In the genomic region with DNA sequence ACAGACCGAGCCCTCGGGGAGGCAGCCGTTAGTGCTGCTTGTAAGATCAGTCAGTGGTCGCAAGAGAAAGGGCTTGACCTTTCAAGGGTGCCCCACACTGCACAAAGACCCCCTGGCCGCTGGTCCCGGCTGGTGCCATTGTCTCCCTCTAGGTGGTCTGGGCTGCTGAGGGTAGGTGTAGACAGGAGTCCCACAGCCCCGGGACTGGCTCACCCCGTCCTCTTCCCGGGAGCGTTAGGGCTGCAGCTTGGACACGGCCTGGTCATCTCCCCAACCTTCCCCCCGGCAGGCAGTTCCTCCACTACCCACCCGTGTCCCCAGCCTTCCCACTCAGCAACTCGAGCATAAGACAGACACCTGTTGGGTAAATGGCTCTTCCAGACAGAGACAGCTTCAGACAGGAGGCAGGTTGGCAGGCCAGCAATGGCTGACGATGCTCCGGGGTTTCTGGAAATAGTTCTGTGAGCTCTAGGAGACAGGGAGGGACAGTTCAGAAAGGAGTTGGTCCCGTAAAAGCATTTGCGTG, we compare ENCODE assay signal across 2 cellular contexts.
TF ChIP-seq lines count a peak whose summit lies in the region.

No MANE protein-coding gene starts in this region.

TF ChIP-seq in SK-N-SH, 30 proteins besides CTCF, POLR2A, EP300 and RAD21 (continued from another document):
- TF ChIP-seq, protein P1, sequence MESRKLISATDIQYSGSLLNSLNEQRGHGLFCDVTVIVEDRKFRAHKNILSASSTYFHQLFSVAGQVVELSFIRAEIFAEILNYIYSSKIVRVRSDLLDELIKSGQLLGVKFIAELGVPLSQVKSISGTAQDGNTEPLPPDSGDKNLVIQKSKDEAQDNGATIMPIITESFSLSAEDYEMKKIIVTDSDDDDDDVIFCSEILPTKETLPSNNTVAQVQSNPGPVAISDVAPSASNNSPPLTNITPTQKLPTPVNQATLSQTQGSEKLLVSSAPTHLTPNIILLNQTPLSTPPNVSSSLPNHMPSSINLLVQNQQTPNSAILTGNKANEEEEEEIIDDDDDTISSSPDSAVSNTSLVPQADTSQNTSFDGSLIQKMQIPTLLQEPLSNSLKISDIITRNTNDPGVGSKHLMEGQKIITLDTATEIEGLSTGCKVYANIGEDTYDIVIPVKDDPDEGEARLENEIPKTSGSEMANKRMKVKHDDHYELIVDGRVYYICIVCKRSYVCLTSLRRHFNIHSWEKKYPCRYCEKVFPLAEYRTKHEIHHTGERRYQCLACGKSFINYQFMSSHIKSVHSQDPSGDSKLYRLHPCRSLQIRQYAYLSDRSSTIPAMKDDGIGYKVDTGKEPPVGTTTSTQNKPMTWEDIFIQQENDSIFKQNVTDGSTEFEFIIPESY (IDR thresholded peaks at IDR 0.05; ENCODE audit: borderline replicate concordance, low read depth), result no peak
- TF ChIP-seq GATA2 (CRISPR knock-in tag; IDR thresholded peaks at IDR 0.05) (no peak), YY1 (IDR thresholded peaks at IDR 0.05; ENCODE audit: low read depth) (no peak), SIN3A (IDR thresholded peaks at IDR 0.05; ENCODE audit: borderline replicate concordance, low read depth, low read length) (no peak)
- TF ChIP-seq, protein P2, sequence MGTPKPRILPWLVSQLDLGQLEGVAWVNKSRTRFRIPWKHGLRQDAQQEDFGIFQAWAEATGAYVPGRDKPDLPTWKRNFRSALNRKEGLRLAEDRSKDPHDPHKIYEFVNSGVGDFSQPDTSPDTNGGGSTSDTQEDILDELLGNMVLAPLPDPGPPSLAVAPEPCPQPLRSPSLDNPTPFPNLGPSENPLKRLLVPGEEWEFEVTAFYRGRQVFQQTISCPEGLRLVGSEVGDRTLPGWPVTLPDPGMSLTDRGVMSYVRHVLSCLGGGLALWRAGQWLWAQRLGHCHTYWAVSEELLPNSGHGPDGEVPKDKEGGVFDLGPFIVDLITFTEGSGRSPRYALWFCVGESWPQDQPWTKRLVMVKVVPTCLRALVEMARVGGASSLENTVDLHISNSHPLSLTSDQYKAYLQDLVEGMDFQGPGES (IDR thresholded peaks at IDR 0.05; ENCODE audit: low read depth, low read length), result no peak

TF ChIP-seq in SK-N-SH treated with all-trans-retinoic acid at 6 μM for 48 hours, 23 proteins besides CTCF, POLR2A, EP300 and RAD21 (continued from another document):
- TF ChIP-seq, protein P3, sequence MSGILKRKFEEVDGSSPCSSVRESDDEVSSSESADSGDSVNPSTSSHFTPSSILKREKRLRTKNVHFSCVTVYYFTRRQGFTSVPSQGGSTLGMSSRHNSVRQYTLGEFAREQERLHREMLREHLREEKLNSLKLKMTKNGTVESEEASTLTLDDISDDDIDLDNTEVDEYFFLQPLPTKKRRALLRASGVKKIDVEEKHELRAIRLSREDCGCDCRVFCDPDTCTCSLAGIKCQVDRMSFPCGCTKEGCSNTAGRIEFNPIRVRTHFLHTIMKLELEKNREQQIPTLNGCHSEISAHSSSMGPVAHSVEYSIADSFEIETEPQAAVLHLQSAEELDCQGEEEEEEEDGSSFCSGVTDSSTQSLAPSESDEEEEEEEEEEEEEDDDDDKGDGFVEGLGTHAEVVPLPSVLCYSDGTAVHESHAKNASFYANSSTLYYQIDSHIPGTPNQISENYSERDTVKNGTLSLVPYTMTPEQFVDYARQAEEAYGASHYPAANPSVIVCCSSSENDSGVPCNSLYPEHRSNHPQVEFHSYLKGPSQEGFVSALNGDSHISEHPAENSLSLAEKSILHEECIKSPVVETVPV (CRISPR knock-in tag; IDR thresholded peaks at IDR 0.05), result no peak
- no peak for TF ChIP-seq RARB (CRISPR knock-in tag; IDR thresholded peaks at IDR 0.05)
- no peak for TF ChIP-seq ZNF565 (CRISPR knock-in tag; conservative IDR thresholded peaks at IDR 0.05; ENCODE audit: low read depth)
- TF ChIP-seq ZFP30 (CRISPR knock-in tag; IDR thresholded peaks at IDR 0.05), result no peak
- no peak for TF ChIP-seq ZC3H10 (CRISPR knock-in tag; IDR thresholded peaks at IDR 0.05)
- no peak for TF ChIP-seq PPARA (CRISPR knock-in tag; IDR thresholded peaks at IDR 0.05; ENCODE audit: borderline replicate concordance)
- no peak for TF ChIP-seq BACH2 (CRISPR knock-in tag; IDR thresholded peaks at IDR 0.05; ENCODE audit: borderline replicate concordance)
- TF ChIP-seq ARNTL (CRISPR knock-in tag; IDR thresholded peaks at IDR 0.05; ENCODE audit: borderline replicate concordance, low read depth), result no peak
- TF ChIP-seq TCF4 (CRISPR knock-in tag; IDR thresholded peaks at IDR 0.05; ENCODE audit: borderline replicate concordance), result no peak
- TF ChIP-seq ZNF70 (CRISPR knock-in tag; IDR thresholded peaks at IDR 0.05), result no peak
- TF ChIP-seq, protein P4, sequence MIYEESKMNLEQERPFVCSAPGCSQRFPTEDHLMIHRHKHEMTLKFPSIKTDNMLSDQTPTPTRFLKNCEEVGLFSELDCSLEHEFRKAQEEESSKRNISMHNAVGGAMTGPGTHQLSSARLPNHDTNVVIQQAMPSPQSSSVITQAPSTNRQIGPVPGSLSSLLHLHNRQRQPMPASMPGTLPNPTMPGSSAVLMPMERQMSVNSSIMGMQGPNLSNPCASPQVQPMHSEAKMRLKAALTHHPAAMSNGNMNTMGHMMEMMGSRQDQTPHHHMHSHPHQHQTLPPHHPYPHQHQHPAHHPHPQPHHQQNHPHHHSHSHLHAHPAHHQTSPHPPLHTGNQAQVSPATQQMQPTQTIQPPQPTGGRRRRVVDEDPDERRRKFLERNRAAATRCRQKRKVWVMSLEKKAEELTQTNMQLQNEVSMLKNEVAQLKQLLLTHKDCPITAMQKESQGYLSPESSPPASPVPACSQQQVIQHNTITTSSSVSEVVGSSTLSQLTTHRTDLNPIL (CRISPR knock-in tag; IDR thresholded peaks at IDR 0.05; ENCODE audit: low read depth), result no peak
- TF ChIP-seq, protein P5, sequence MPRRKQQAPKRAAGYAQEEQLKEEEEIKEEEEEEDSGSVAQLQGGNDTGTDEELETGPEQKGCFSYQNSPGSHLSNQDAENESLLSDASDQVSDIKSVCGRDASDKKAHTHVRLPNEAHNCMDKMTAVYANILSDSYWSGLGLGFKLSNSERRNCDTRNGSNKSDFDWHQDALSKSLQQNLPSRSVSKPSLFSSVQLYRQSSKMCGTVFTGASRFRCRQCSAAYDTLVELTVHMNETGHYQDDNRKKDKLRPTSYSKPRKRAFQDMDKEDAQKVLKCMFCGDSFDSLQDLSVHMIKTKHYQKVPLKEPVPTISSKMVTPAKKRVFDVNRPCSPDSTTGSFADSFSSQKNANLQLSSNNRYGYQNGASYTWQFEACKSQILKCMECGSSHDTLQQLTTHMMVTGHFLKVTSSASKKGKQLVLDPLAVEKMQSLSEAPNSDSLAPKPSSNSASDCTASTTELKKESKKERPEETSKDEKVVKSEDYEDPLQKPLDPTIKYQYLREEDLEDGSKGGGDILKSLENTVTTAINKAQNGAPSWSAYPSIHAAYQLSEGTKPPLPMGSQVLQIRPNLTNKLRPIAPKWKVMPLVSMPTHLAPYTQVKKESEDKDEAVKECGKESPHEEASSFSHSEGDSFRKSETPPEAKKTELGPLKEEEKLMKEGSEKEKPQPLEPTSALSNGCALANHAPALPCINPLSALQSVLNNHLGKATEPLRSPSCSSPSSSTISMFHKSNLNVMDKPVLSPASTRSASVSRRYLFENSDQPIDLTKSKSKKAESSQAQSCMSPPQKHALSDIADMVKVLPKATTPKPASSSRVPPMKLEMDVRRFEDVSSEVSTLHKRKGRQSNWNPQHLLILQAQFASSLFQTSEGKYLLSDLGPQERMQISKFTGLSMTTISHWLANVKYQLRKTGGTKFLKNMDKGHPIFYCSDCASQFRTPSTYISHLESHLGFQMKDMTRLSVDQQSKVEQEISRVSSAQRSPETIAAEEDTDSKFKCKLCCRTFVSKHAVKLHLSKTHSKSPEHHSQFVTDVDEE (CRISPR knock-in tag; IDR thresholded peaks at IDR 0.05), result no peak
- no peak for TF ChIP-seq ZFP3 (CRISPR knock-in tag; IDR thresholded peaks at IDR 0.05)
- no peak for TF ChIP-seq TOX (CRISPR knock-in tag; IDR thresholded peaks at IDR 0.05; ENCODE audit: borderline replicate concordance)
